In the genomic region with DNA sequence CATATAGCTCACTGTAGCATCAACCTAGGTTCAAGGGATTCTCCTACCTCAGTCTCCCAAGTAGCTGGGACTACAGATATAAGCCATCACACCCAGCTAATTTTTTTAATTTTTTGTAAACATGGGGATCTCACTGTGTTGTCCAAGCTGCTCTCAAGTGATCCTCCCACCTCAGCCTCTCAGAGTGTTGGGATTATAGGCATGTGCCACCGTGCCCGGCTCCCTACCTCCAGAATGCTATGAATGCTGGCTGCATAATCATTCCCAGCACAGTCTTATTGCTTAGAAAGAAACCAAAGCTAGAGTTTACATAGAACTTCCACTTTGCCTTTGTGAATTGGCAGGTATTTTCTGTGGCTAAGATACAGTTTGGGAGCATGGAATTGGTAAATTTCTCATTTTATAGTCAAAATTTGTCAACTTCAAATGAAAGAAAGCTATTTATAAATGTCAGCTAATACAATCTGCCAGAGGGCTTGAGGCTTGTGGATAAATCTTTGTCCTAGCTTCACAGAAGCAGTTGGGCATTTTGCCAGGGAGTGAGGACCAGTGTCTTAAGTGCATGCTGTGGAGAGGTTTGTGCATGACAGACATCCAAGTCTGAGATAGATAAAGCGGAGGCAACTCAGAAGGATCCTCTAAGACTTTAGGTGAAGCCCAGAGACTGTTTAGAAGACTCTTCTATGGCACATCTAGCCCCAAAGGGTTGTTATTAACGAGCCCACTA, we compare ENCODE assay signal across 25 cellular contexts.
A peak's percentile ranks its signal among the peaks of the same experiment; 100 is the strongest.
DNase-seq lines count a peak whose midpoint lies in the region; ATAC-seq and TF ChIP-seq lines count a peak whose summit lies in the region.
"Had no signal": no experiment of that assay in that cellular context is flagged by ENCODE, and none has a peak within 500 bp of the region (broad histone marks: within the 10 kb centered on the region; RNA-seq: fewer than 3 reads in every experiment).

No MANE protein-coding gene starts in this region.

- POLR2A ChIA-PET in A673 (lab: Charles Lee; ENCODE audit: low non-redundant PET) (interaction anchor here (0.7 kb wide), 1 partner anchor 24 kb away, joined by 10 read pairs; no protein-coding TSS in a partner anchor), Panc1 (lab: Charles Lee) (interaction anchor here (0.6 kb wide), 1 partner anchor 16 kb away, joined by 8 read pairs; no protein-coding TSS in a partner anchor)

- in situ Hi-C loops in Panc1 (cut with HindIII; ENCODE audit: low pct_unique_long_range_greater_than_20kb, low sequenced_read_pairs), result no loop called here

- H3K4me1 Mint-ChIP-seq in mesothelial cell of epicardium, result peaks cover 27% of the 10 kb centered on the region
- H3K4me1 Mint-ChIP-seq: CD14-positive monocyte; stimulated activated effector memory CD8-positive, alpha-beta T cell treated with anti-CD3 and anti-CD28 coated beads, Interleukin-12 subunit alpha, Interleukin-12 subunit beta, amount 100 ng/mL, for 72 hours had no signal

- WGBS in testis, 2 donors, result 86 to 96% methylated on average over 4 of the region's 4 CpGs

- no peak for ATAC-seq in Panc1
- ATAC-seq in HG02623 (IDR thresholded peaks at IDR 0.05; ENCODE audit: unreplicated experiment), result no peak
- no peak for ATAC-seq in GM19324 (IDR thresholded peaks at IDR 0.05; ENCODE audit: low FRiP score, unreplicated experiment)
- ATAC-seq: GM12878; lower lobe of right lung; right cardiac atrium; stimulated activated effector memory CD8-positive, alpha-beta T cell treated with anti-CD3 and anti-CD28 coated beads, Interleukin-12 subunit alpha, Interleukin-12 subunit beta, amount 100 ng/mL, for 72 hours had no signal

- BruUV-seq in A673 (replicated peaks; lab: Mats Ljungman, UMichigan) (no TSS peak), Panc1 (replicated peaks; lab: Mats Ljungman, UMichigan) (no TSS peak)

- intact Hi-C loops in A673 (cut with micrococcal nuclease; ENCODE audit: unreplicated experiment) (no loop called here), Panc1 (cut with micrococcal nuclease; ENCODE audit: unreplicated experiment) (no loop called here), testis (cut with DNase I; ENCODE audit: low total_unique reads) (no loop called here)

- H3K27ac Mint-ChIP-seq in mesothelial cell of epicardium, result peak overlapping the region; percentile 47
- H3K27ac Mint-ChIP-seq: activated naive CD4-positive, alpha-beta T cell treated with anti-CD3 and anti-CD28 coated beads for 36 hours; activated T-helper 1 cell treated with anti-CD3 and anti-CD28 coated beads, Interleukin-12 subunit alpha, Interleukin-12 subunit beta, Interleukin-2, Interleukin-4 antibody, amounts not matched to agents 30 ng/mL and 10 ng/mL and 1 ng/mL, durations not matched to agents 14 hours and 24 hours and 36 hours; stimulated activated effector memory CD8-positive, alpha-beta T cell treated with anti-CD3 and anti-CD28 coated beads, Interleukin-12 subunit alpha, Interleukin-12 subunit beta, amount 100 ng/mL, for 72 hours had no signal

- no peaks in the 10 kb centered on the region for H3K9me3 ChIP-seq in A673 (ENCODE audit: low read depth, low read length, poor library complexity, severe bottlenecking)
- H3K9me3 ChIP-seq in Panc1 (ENCODE audit: control insufficient read depth, insufficient read depth, low read depth, low read length), result no peaks in the 10 kb centered on the region
- no peaks in the 10 kb centered on the region for H3K9me3 ChIP-seq in testis
- H3K9me3 ChIP-seq: lower lobe of right lung, SJCRH30 had no signal

- H3K9me3 Mint-ChIP-seq in mesothelial cell of epicardium, result no peaks in the 10 kb centered on the region
- H3K9me3 Mint-ChIP-seq: activated naive CD4-positive, alpha-beta T cell treated with anti-CD3 and anti-CD28 coated beads for 36 hours; activated T-helper 1 cell treated with anti-CD3 and anti-CD28 coated beads, Interleukin-12 subunit alpha, Interleukin-12 subunit beta, Interleukin-2, Interleukin-4 antibody, amounts not matched to agents 30 ng/mL and 10 ng/mL and 1 ng/mL, durations not matched to agents 14 hours and 24 hours and 36 hours; CD14-positive monocyte; neural crest cell; stimulated activated effector memory CD8-positive, alpha-beta T cell treated with anti-CD3 and anti-CD28 coated beads, Interleukin-12 subunit alpha, Interleukin-12 subunit beta, amount 100 ng/mL, for 72 hours had no signal

- H3K4me3 ChIP-seq in A673 (ENCODE audit: low read depth, low read length, poor library complexity, severe bottlenecking), result no peak overlapping the region
- no peak overlapping the region for H3K4me3 ChIP-seq in Panc1 (ENCODE audit: low read depth in 2 of 2, low read length in 2 of 2)
- H3K4me3 ChIP-seq in testis, result no peak overlapping the region
- H3K4me3 ChIP-seq: GM12878, lower lobe of right lung, SJCRH30 had no signal

- DNase-seq in A673 (ENCODE audit: low spot score) (peak; percentile 33), DMS79 (lab: John Stamatoyannopoulos, UW) (peak; percentile 39), Panc1 (ENCODE audit: low read depth, low spot score) (no peak), mesothelial cell of epicardium (ENCODE audit: low spot score in 2 of 2, unreplicated experiment in 2 of 2) (no peak), testis (no peak), OCI-M1 (lab: John Stamatoyannopoulos, UW) (no peak)
- DNase-seq: activated CD4-positive, alpha-beta T cell treated with anti-CD3 and anti-CD28 coated beads, Interleukin-2, amount 50 U/mL, for 4 hours; activated CD4-positive, CD25-positive, alpha-beta regulatory T cell; activated naive CD4-positive, alpha-beta T cell treated with anti-CD3 and anti-CD28 coated beads for 36 hours; effector CD4-positive, alpha-beta T cell; EL; lower lobe of right lung; NCI-H146; NCI-H226; posterior cingulate gyrus; right cardiac atrium; stimulated activated CD4-positive, alpha-beta T cell treated with anti-CD3 and anti-CD28 coated beads, Interleukin-4, amount 100 ng/mL, for 24 hours had no signal

- no peak overlapping the region for H3K27ac ChIP-seq in A673 (ENCODE audit: low read depth, low read length, poor library complexity, severe bottlenecking)
- peak overlapping the region; percentile 7; the same call in 1 of the 2 replicates for H3K27ac ChIP-seq in Panc1 (ENCODE audit: low read length)
- H3K27ac ChIP-seq in testis, result no peak overlapping the region
- H3K27ac ChIP-seq: lower lobe of right lung, SJCRH30 had no signal

- TF ChIP-seq CTCF in A673 (conservative IDR thresholded peaks at IDR 0.05; ENCODE audit: low read depth, low read length) (no peak), Panc1 (IDR thresholded peaks at IDR 0.05) (no peak), mesothelial cell of epicardium (IDR thresholded peaks at IDR 0.05; ENCODE audit: unreplicated experiment) (no peak), testis (IDR thresholded peaks at IDR 0.05) (no peak)

- H3K36me3 Mint-ChIP-seq in mesothelial cell of epicardium, result peaks cover 53% of the 10 kb centered on the region
- H3K36me3 Mint-ChIP-seq: CD14-positive monocyte; stimulated activated effector memory CD8-positive, alpha-beta T cell treated with anti-CD3 and anti-CD28 coated beads, Interleukin-12 subunit alpha, Interleukin-12 subunit beta, amount 100 ng/mL, for 72 hours had no signal

- H3K27me3 ChIP-seq in A673 (replicated peaks; ENCODE audit: insufficient read depth, low read depth, low read length, poor library complexity), result no peaks in the 10 kb centered on the region
- no peaks in the 10 kb centered on the region for H3K27me3 ChIP-seq in Panc1 (ENCODE audit: control insufficient read depth, insufficient read depth, low read length)
- H3K27me3 ChIP-seq in testis, result no peaks in the 10 kb centered on the region
- H3K27me3 ChIP-seq: SJCRH30 had no signal

- H3K27me3 Mint-ChIP-seq in mesothelial cell of epicardium (ENCODE audit: low read depth), result no peaks in the 10 kb centered on the region

- H3K4me3 Mint-ChIP-seq in mesothelial cell of epicardium, result no peak overlapping the region
- H3K4me3 Mint-ChIP-seq: activated naive CD4-positive, alpha-beta T cell treated with anti-CD3 and anti-CD28 coated beads for 36 hours; activated T-helper 1 cell treated with anti-CD3 and anti-CD28 coated beads, Interleukin-12 subunit alpha, Interleukin-12 subunit beta, Interleukin-2, Interleukin-4 antibody, amounts not matched to agents 30 ng/mL and 10 ng/mL and 1 ng/mL, durations not matched to agents 14 hours and 24 hours and 36 hours; CD14-positive monocyte; neural crest cell; stimulated activated effector memory CD8-positive, alpha-beta T cell treated with anti-CD3 and anti-CD28 coated beads, Interleukin-12 subunit alpha, Interleukin-12 subunit beta, amount 100 ng/mL, for 72 hours had no signal

- H3K36me3 ChIP-seq in A673 (ENCODE audit: insufficient read depth, low read length, poor library complexity, severe bottlenecking) (peaks cover 44% of the 10 kb centered on the region), Panc1 (ENCODE audit: control insufficient read depth, insufficient read depth, low read length) (0 out of 2 replicates have a peak, but pooled peaks cover 8% of the 10 kb centered on the region), testis (ENCODE audit: low read depth, missing control alignments) (no peaks in the 10 kb centered on the region)

- H3K4me1 ChIP-seq in A673 (ENCODE audit: insufficient read depth, low read length, poor library complexity, severe bottlenecking) (peaks cover 9% of the 10 kb centered on the region), Panc1 (ENCODE audit: control insufficient read depth, insufficient read depth, low read length) (peaks cover 12% of the 10 kb centered on the region), testis (no peaks in the 10 kb centered on the region)

- TF ChIP-seq POLR2A in testis (IDR thresholded peaks at IDR 0.05), result no peak

- CTCF ChIA-PET in A673 (lab: Charles Lee), result no interaction called here
- CTCF ChIA-PET in Panc1 (lab: Charles Lee), result no interaction called here

Comparison
In these comparisons a context has a peak if more than half of its experiments do, and no peak if none do; other contexts are left out.
1. DNase-seq: peak in A673 (single experiment) and DMS79 (single experiment); none in Panc1 (single experiment), mesothelial cell of epicardium (0 of 2), testis (single experiment) and OCI-M1 (single experiment).